19 cellular contexts compared by ENCODE assay signal in genomic region chr2:23241611-23242245, GRCh38.
DNase-seq lines count a peak whose midpoint lies in the region; ATAC-seq, FAIRE-seq and TF ChIP-seq lines count a peak whose summit lies in the region.
"Had no signal": no experiment of that assay in that cellular context is flagged by ENCODE, and none has a peak within 500 bp of the region (broad histone marks: within the 10 kb centered on the region; RNA-seq: fewer than 3 reads in every experiment).

No MANE protein-coding gene starts in this region.

- POLR2A ChIA-PET in H1 (lab: Charles Lee; ENCODE audit: partially characterized antibody), result no interaction called here

- H4K91ac ChIP-seq in H1 (replicated peaks; ENCODE audit: insufficient read length, low read length) (no peak overlapping the region), neuronal stem cell (ENCODE audit: low read depth, low read length, poor library complexity) (no peak overlapping the region)

- H2BK12ac ChIP-seq in H1 (ENCODE audit: low read depth, low read length) (no peak overlapping the region), neuronal stem cell (ENCODE audit: low read length) (no peak overlapping the region)

- H3K4ac ChIP-seq in H1 (replicated peaks; ENCODE audit: insufficient read length, low read depth, low read length) (no peak overlapping the region), neuronal stem cell (ENCODE audit: low read length) (no peak overlapping the region)

- H2BK5ac ChIP-seq in H1 (ENCODE audit: low read depth, low read length) (no peak overlapping the region), neuronal stem cell (ENCODE audit: low read length) (no peak overlapping the region)

- H4K8ac ChIP-seq in H1 (ENCODE audit: extremely low read depth, insufficient read depth, low read length) (no peak overlapping the region), neuronal stem cell (ENCODE audit: low read depth, low read length) (no peak overlapping the region)

- CTCF ChIA-PET in H1 (lab: Charles Lee; ENCODE audit: partially characterized antibody), result interaction anchor here (0.8 to 1.2 kb wide), 2 partner anchors 8 to 31 kb away, joined by 3 read pairs; no protein-coding TSS in a partner anchor

- H3K9ac ChIP-seq in H1 (replicated peaks in 1 of 4; ENCODE audit: extremely low read depth in 1 of 4, low read depth in 3 of 4, low read length in 3 of 4), result no peak overlapping the region
- no peak overlapping the region for H3K9ac ChIP-seq in neuronal stem cell (ENCODE audit: low read depth, low read length, poor library complexity)

- no peaks in the 10 kb centered on the region for H3K27me3 ChIP-seq in H1 (replicated peaks in 1 of 4; ENCODE audit: control insufficient read depth in 3 of 4, extremely low read depth in 1 of 4, insufficient read depth in 3 of 4, low read length in 3 of 4)
- no peaks in the 10 kb centered on the region for H3K27me3 ChIP-seq in neuronal stem cell (ENCODE audit: control insufficient read depth in 3 of 3, insufficient read depth in 3 of 3, low read depth in 1 of 3, low read length in 3 of 3)
- no peaks in the 10 kb centered on the region for H3K27me3 ChIP-seq in upper lobe of left lung
- H3K27me3 ChIP-seq: colonic mucosa had no signal

- ATAC-seq in left lobe of liver, result no peak
- ATAC-seq in upper lobe of left lung (ENCODE audit: low FRiP score in 2 of 2), result no peak
- no peak for ATAC-seq in GM19467 (IDR thresholded peaks at IDR 0.05; ENCODE audit: unreplicated experiment)

- H2BK15ac ChIP-seq in H1 (ENCODE audit: low read length), result no peak overlapping the region
- no peak overlapping the region for H2BK15ac ChIP-seq in neuronal stem cell (ENCODE audit: low read length)

- H3K56ac ChIP-seq in H1 (replicated peaks; ENCODE audit: insufficient read length, low read depth, low read length), result no peak overlapping the region

- no peak overlapping the region for H3K23ac ChIP-seq in H1 (ENCODE audit: insufficient read length)
- no peak overlapping the region for H3K23ac ChIP-seq in neuronal stem cell (ENCODE audit: low read depth, low read length, poor library complexity)

- H3K4me1 ChIP-seq in H1 (replicated peaks in 1 of 4; ENCODE audit: control insufficient read depth in 3 of 4, insufficient read depth in 4 of 4, low read length in 3 of 4) (0 out of 7 replicates have a peak, but pooled peaks cover 0 to 3% (median 0%) of the 10 kb centered on the region in 4 experiments), neuronal stem cell (ENCODE audit: control insufficient read depth in 2 of 2, insufficient read depth in 1 of 2, low read depth in 1 of 2, low read length in 2 of 2) (peaks cover 5 to 10% of the 10 kb centered on the region in 2 donors), upper lobe of left lung (no peaks in the 10 kb centered on the region)
- H3K4me1 ChIP-seq: Caco-2, colonic mucosa had no signal

- no peak overlapping the region for H3K27ac ChIP-seq in H1 (ENCODE audit: low read depth, low read length)
- H3K27ac ChIP-seq in neuronal stem cell (replicated peaks; ENCODE audit: low read length), result no peak overlapping the region
- H3K27ac ChIP-seq in upper lobe of left lung, result no peak overlapping the region
- H3K27ac ChIP-seq: colonic mucosa had no signal

- no peak overlapping the region for H4K5ac ChIP-seq in H1 (ENCODE audit: insufficient read length, low read depth, low read length)

- DNase-seq in EL (peak; percentile 56), M059J (ENCODE audit: low read depth) (peak; percentile 43), H1 (ENCODE audit: low read depth in 1 of 2, low spot score in 2 of 2) (peak in 1 of 2 experiments; percentile 22), neuronal stem cell (ENCODE audit: low spot score) (no peak), left lobe of liver (ENCODE audit: low spot score) (no peak), upper lobe of left lung (no peak), SHP77 treated with DMSO at 0.1 percent for 48 hours (lab: John Stamatoyannopoulos, UW) (no peak)
- DNase-seq: activated CD4-positive, alpha-beta T cell treated with anti-CD3 and anti-CD28 coated beads for 48 hours; activated naive CD4-positive, alpha-beta T cell treated with Interleukin-2 at 50 U/mL for 16 hours; activated T-cell treated with anti-CD3 and anti-CD28 coated beads, Interleukin-2, amount 50 U/mL, for 48 hours; amniotic stem cell; C1 segment of cervical spinal cord; Caco-2; colonic mucosa; NCI-H1436; NCI-H774; occipital lobe had no signal

- H3K18ac ChIP-seq in H1 (ENCODE audit: extremely low read depth, low read length) (no peak overlapping the region), neuronal stem cell (ENCODE audit: low read length) (peak overlapping the region; percentile 30)

- no peaks in the 10 kb centered on the region for H3K79me2 ChIP-seq in H1 (ENCODE audit: control insufficient read depth in 1 of 2, insufficient read depth in 2 of 2, low read length in 2 of 2)

- H3K4me3 ChIP-seq in H1 (ENCODE audit: extremely low read depth in 1 of 4, insufficient read depth in 2 of 4, low read depth in 3 of 4, low read length in 4 of 4) (no peak overlapping the region), neuronal stem cell (ENCODE audit: low read length in 2 of 2) (no peak overlapping the region), upper lobe of left lung (no peak overlapping the region)
- H3K4me3 ChIP-seq: colonic mucosa had no signal

- TF ChIP-seq POLR2A in H1 (IDR thresholded peaks at IDR 0.05; ENCODE audit: control extremely low read depth in 1 of 2, low read depth in 2 of 2, low read length in 2 of 2) (no peak), upper lobe of left lung (IDR thresholded peaks at IDR 0.05) (no peak)

- H3K36me3 ChIP-seq in H1 (ENCODE audit: control insufficient read depth in 2 of 4, insufficient read depth in 4 of 4, low read length in 3 of 4), result no peaks in the 10 kb centered on the region
- H3K36me3 ChIP-seq in neuronal stem cell (replicated peaks in 1 of 2; ENCODE audit: control insufficient read depth in 2 of 2, insufficient read depth in 2 of 2, low read length in 2 of 2), result no peaks in the 10 kb centered on the region
- H3K36me3 ChIP-seq in upper lobe of left lung, result no peaks in the 10 kb centered on the region
- H3K36me3 ChIP-seq: colonic mucosa had no signal

- H3K79me1 ChIP-seq in H1 (ENCODE audit: low read depth, low read length) (no peaks in the 10 kb centered on the region), neuronal stem cell (ENCODE audit: low read depth, low read length) (no peaks in the 10 kb centered on the region)

- FAIRE-seq in H1 (lab: Jason Lieb, UNC), result no peak
- FAIRE-seq: GM19239 had no signal

- no peak overlapping the region for H2BK20ac ChIP-seq in H1 (ENCODE audit: low read length)

- H3K23me2 ChIP-seq in H1 (ENCODE audit: low read depth, low read length), result no peaks in the 10 kb centered on the region

- TF ChIP-seq CTCF in H1 (IDR thresholded peaks at IDR 0.05; ENCODE audit: control extremely low read depth in 1 of 3, insufficient read depth in 1 of 3, low read depth in 1 of 3, low read length in 3 of 3), result no peak
- no peak for TF ChIP-seq CTCF in upper lobe of left lung (IDR thresholded peaks at IDR 0.05)

- H3K9me3 ChIP-seq in H1 (ENCODE audit: insufficient read depth in 2 of 2, low read depth in 1 of 2, low read length in 1 of 2), result no peaks in the 10 kb centered on the region
- H3K9me3 ChIP-seq in neuronal stem cell (replicated peaks in 1 of 2; ENCODE audit: control insufficient read depth in 2 of 2, insufficient read depth in 1 of 2, low read depth in 1 of 2, low read length in 2 of 2), result no peaks in the 10 kb centered on the region
- H3K9me3 ChIP-seq in upper lobe of left lung, result no peaks in the 10 kb centered on the region
- H3K9me3 ChIP-seq: Caco-2, colonic mucosa had no signal

- H4K20me1 ChIP-seq in H1 (replicated peaks in 1 of 2; ENCODE audit: control insufficient read depth in 1 of 2, insufficient read depth in 2 of 2, low read length in 2 of 2), result no peaks in the 10 kb centered on the region

- H3K14ac ChIP-seq in H1 (ENCODE audit: insufficient read length), result no peak overlapping the region
- no peak overlapping the region for H3K14ac ChIP-seq in neuronal stem cell (ENCODE audit: low read length)

- no peak overlapping the region for H3K4me2 ChIP-seq in H1 (ENCODE audit: insufficient read depth in 1 of 2, low read depth in 2 of 2, low read length in 2 of 2)
- H3K4me2 ChIP-seq in neuronal stem cell (ENCODE audit: insufficient read depth, low read length, poor library complexity, severe bottlenecking), result no peak overlapping the region

- no peak overlapping the region for H2AFZ ChIP-seq in H1 (ENCODE audit: low read length)
- no peak overlapping the region for H2AFZ ChIP-seq in neuronal stem cell (ENCODE audit: low read length)

- TF ChIP-seq EP300 in H1 (IDR thresholded peaks at IDR 0.05; ENCODE audit: borderline replicate concordance in 1 of 2, low read depth in 2 of 2, low read length in 2 of 2) (no peak), upper lobe of left lung (IDR thresholded peaks at IDR 0.05) (no peak)

- 90% methylated on average over 11 of the region's 12 CpGs; no CpG with 5 or more reads in 1 of the 2 experiments for WGBS in H1 (ENCODE audit: extremely low coverage in 1 of 2, insufficient coverage in 1 of 2, insufficient read length in 1 of 2, insufficient replicate concordance in 2 of 2, low coverage in 1 of 2, low lambda C conversion rate in 2 of 2, missing lambda C conversion rate in 1 of 2), 2 experiments
- whole genome bisulfite sequencing in neuronal stem cell (ENCODE audit: extremely low coverage in 2 of 2, insufficient read length in 2 of 2, insufficient replicate concordance in 1 of 2), 2 donors, result no CpG with 5 or more reads among the region's 12 CpGs
- WGBS in upper lobe of left lung, 2 donors, result 86 to 91% methylated on average over 8 to 12 of the region's 12 CpGs

- TF ChIP-seq RAD21 in H1 (IDR thresholded peaks at IDR 0.05 in 1 of 2, conservative IDR thresholded peaks at IDR 0.05 in 1 of 2; ENCODE audit: low read depth in 2 of 2, low read length in 2 of 2), result no peak

- H2BK120ac ChIP-seq in H1 (replicated peaks; ENCODE audit: low read depth, low read length) (no peak overlapping the region), neuronal stem cell (ENCODE audit: low read depth, low read length) (no peak overlapping the region)

- H2AK5ac ChIP-seq in H1 (ENCODE audit: low read depth, low read length) (no peak overlapping the region), neuronal stem cell (ENCODE audit: low read depth, low read length) (peak overlapping the region; percentile 30)

TF ChIP-seq in H1, 55 proteins besides CTCF, POLR2A, EP300 and RAD21:
- no peak for TF ChIP-seq CHD2 (IDR thresholded peaks at IDR 0.05; ENCODE audit: low read length)
- TF ChIP-seq JUN (IDR thresholded peaks at IDR 0.05; ENCODE audit: low read depth, low read length), result no peak
- TF ChIP-seq E2F6 (IDR thresholded peaks at IDR 0.05), result 0 out of 2 replicates have a peak, but pooled peaks have one; percentile 29
- no peak for TF ChIP-seq YY1 (IDR thresholded peaks at IDR 0.05; ENCODE audit: low read depth, low read length)

Comparison
In these comparisons a context has a peak if more than half of its experiments do, and no peak if none do; other contexts are left out.
1. DNase-seq: peak in EL (single experiment) and M059J (single experiment); none in neuronal stem cell (single experiment), left lobe of liver (single experiment), upper lobe of left lung (0 of 2) and SHP77 treated with DMSO at 0.1 percent for 48 hours (single experiment).